Comparison of ENCODE assay signal across 1 cellular context in the genomic region with DNA sequence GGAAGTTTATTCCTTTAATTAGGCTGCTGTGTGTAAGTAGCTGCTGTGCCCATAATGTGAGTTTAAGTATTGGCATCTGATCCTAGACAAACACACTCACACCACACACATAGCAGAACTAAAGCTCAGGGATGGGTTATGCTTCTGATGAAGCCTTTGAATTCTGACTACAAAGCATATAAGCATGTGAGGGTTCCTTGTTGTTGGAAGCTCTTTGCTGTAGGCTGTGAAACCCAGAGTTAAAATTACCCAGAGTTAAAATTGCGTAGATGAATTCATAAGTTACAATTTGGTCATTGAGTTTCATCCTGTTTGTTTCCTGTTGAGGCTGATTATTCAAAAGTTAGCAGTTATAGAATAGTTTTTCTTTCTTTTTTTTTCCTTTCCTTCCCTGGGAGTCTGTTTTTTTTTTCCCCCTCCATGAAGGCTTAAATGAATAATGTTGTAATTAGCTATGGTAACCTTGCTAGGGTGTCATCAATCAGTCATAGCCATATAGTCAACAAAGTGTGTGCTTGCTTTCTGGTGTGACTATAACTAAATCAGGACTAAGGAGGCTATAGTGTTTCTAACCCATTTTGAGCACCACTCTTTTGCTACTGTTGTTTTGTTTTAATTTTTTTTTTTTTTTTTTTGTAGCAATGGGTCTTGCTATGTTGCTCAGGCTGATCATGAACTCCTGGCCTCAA.
TF ChIP-seq lines count a peak whose summit lies in the region.

No MANE protein-coding gene starts in this region.

TF ChIP-seq in IMR-90, 13 proteins besides CTCF, POLR2A, EP300 and RAD21:
- no peak for TF ChIP-seq SMC3 (IDR thresholded peaks at IDR 0.05; ENCODE audit: low read depth, low read length)
- TF ChIP-seq MAZ (IDR thresholded peaks at IDR 0.05; ENCODE audit: borderline replicate concordance, low read depth, low read length) = no peak
- TF ChIP-seq NFE2L2 (IDR thresholded peaks at IDR 0.05; ENCODE audit: low read depth, low read length) = no peak
- TF ChIP-seq MXI1 (IDR thresholded peaks at IDR 0.05; ENCODE audit: borderline replicate concordance, low read depth, low read length) = no peak
- no peak for TF ChIP-seq RFX5 (IDR thresholded peaks at IDR 0.05; ENCODE audit: low read depth, low read length)
- TF ChIP-seq BHLHE40 (IDR thresholded peaks at IDR 0.05; ENCODE audit: low read depth, low read length) = no peak
- TF ChIP-seq MAFK (IDR thresholded peaks at IDR 0.05; ENCODE audit: low read depth, low read length) = no peak
- no peak for TF ChIP-seq CHD1 (IDR thresholded peaks at IDR 0.05; ENCODE audit: low read depth, low read length)
- TF ChIP-seq FOS (IDR thresholded peaks at IDR 0.05; ENCODE audit: low read depth, low read length) = no peak
- TF ChIP-seq, protein P1, sequence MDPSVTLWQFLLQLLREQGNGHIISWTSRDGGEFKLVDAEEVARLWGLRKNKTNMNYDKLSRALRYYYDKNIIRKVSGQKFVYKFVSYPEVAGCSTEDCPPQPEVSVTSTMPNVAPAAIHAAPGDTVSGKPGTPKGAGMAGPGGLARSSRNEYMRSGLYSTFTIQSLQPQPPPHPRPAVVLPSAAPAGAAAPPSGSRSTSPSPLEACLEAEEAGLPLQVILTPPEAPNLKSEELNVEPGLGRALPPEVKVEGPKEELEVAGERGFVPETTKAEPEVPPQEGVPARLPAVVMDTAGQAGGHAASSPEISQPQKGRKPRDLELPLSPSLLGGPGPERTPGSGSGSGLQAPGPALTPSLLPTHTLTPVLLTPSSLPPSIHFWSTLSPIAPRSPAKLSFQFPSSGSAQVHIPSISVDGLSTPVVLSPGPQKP (IDR thresholded peaks at IDR 0.05; ENCODE audit: borderline replicate concordance, low read depth, low read length) = no peak
- no peak for TF ChIP-seq CEBPB (IDR thresholded peaks at IDR 0.05; ENCODE audit: low read depth, low read length)
- TF ChIP-seq, protein P2, sequence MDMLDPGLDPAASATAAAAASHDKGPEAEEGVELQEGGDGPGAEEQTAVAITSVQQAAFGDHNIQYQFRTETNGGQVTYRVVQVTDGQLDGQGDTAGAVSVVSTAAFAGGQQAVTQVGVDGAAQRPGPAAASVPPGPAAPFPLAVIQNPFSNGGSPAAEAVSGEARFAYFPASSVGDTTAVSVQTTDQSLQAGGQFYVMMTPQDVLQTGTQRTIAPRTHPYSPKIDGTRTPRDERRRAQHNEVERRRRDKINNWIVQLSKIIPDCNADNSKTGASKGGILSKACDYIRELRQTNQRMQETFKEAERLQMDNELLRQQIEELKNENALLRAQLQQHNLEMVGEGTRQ (IDR thresholded peaks at IDR 0.05; ENCODE audit: low read depth, low read length) = no peak
- no peak for TF ChIP-seq RCOR1 (IDR thresholded peaks at IDR 0.05; ENCODE audit: insufficient replicate concordance, low read length)
TF ChIP-seq in IMR-90: peak in this region for 0.
